ENCODE assay signal across 1 cellular context in the genomic region with DNA sequence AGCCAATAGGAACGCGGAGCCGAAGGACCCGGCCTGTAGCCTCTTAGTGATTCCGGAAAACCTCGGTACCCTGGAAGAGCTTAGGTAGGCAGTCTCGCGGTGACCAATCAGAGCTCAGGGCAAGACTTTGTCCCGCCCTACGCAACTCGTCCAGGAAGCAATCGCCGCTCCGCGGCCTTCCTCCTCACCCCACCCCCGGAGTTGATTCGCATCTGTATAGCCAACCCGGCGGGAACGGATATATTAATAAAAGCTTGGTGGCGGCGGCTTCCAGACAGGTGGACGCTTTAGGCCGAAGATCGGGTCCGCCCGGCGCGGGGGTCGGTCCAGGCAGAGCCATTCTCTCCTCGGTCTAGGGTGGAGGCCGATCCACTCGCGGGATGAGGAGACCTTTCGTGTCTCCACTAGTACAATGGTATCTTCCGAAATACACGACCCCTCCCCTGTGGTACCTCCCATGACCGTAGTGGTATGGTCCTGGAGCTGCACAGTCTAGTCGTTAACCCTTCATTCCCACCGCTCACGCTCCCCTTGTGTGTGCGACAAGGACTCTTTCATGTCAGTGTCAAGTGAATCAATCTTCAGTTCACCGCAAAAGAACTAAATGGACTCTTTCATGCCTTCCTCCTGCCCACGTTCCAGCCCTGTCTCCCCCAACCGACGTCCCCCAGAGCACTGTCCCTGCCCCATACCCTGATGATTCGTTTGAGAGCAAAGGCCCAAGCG.
TF ChIP-seq lines count a peak whose summit lies in the region.

No MANE protein-coding gene starts in this region.

TF ChIP-seq in GM12878, 131 proteins besides CTCF, POLR2A, EP300 and RAD21 (continued from another document and continues in another):
- TF ChIP-seq, protein P1, sequence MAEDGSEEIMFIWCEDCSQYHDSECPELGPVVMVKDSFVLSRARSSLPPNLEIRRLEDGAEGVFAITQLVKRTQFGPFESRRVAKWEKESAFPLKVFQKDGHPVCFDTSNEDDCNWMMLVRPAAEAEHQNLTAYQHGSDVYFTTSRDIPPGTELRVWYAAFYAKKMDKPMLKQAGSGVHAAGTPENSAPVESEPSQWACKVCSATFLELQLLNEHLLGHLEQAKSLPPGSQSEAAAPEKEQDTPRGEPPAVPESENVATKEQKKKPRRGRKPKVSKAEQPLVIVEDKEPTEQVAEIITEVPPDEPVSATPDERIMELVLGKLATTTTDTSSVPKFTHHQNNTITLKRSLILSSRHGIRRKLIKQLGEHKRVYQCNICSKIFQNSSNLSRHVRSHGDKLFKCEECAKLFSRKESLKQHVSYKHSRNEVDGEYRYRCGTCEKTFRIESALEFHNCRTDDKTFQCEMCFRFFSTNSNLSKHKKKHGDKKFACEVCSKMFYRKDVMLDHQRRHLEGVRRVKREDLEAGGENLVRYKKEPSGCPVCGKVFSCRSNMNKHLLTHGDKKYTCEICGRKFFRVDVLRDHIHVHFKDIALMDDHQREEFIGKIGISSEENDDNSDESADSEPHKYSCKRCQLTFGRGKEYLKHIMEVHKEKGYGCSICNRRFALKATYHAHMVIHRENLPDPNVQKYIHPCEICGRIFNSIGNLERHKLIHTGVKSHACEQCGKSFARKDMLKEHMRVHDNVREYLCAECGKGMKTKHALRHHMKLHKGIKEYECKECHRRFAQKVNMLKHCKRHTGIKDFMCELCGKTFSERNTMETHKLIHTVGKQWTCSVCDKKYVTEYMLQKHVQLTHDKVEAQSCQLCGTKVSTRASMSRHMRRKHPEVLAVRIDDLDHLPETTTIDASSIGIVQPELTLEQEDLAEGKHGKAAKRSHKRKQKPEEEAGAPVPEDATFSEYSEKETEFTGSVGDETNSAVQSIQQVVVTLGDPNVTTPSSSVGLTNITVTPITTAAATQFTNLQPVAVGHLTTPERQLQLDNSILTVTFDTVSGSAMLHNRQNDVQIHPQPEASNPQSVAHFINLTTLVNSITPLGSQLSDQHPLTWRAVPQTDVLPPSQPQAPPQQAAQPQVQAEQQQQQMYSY (CRISPR knock-in tag; IDR thresholded peaks at IDR 0.05): no peak
- TF ChIP-seq E4F1 (IDR thresholded peaks at IDR 0.05; ENCODE audit: borderline replicate concordance, partially characterized antibody) (peak; percentile 45), STAT1 (conservative IDR thresholded peaks at IDR 0.05) (no peak), SUZ12 (IDR thresholded peaks at IDR 0.05; ENCODE audit: unreplicated experiment) (no peak), KLF5 (IDR thresholded peaks at IDR 0.05; ENCODE audit: partially characterized antibody) (peak; percentile 84), RB1 (IDR thresholded peaks at IDR 0.05; ENCODE audit: borderline replicate concordance) (no peak), GATAD2B (conservative IDR thresholded peaks at IDR 0.05; ENCODE audit: low read depth) (no peak), BCL3 (IDR thresholded peaks at IDR 0.05; ENCODE audit: borderline replicate concordance, insufficient read depth, low read depth, low read length, poor library complexity, severe bottlenecking) (no peak), HDAC2 (IDR thresholded peaks at IDR 0.05) (no peak), NR2C1 (IDR thresholded peaks at IDR 0.05) (peak; percentile 97), ZNF687 (IDR thresholded peaks at IDR 0.05) (no peak), LARP7 (IDR thresholded peaks at IDR 0.05) (no peak), BCL11A (IDR thresholded peaks at IDR 0.05; ENCODE audit: low read depth, low read length) (no peak), TCF3 (IDR thresholded peaks at IDR 0.05; ENCODE audit: borderline replicate concordance, insufficient read depth, low read depth, low read length) (no peak), RCOR1 (conservative IDR thresholded peaks at IDR 0.05; ENCODE audit: low read depth, low read length) (no peak), CBX3 (IDR thresholded peaks at IDR 0.05; ENCODE audit: borderline replicate concordance, low read depth) (no peak), CEBPB (IDR thresholded peaks at IDR 0.05; ENCODE audit: borderline replicate concordance in 1 of 2, low read depth in 2 of 2, low read length in 2 of 2) (no peak), JUND (IDR thresholded peaks at IDR 0.05; ENCODE audit: low read depth, low read length) (no peak), TCF12 (IDR thresholded peaks at IDR 0.05; ENCODE audit: low read depth, low read length) (no peak), TARDBP (IDR thresholded peaks at IDR 0.05; ENCODE audit: borderline replicate concordance) (no peak), NR2C2 (IDR thresholded peaks at IDR 0.05; ENCODE audit: borderline replicate concordance, control insufficient read depth, insufficient read length, low read depth) (no peak), POLR2AphosphoS5 (IDR thresholded peaks at IDR 0.05; ENCODE audit: low read length) (peak; percentile 77), ZNF207 (IDR thresholded peaks at IDR 0.05; ENCODE audit: borderline replicate concordance) (no peak), PAX5 (IDR thresholded peaks at IDR 0.05; ENCODE audit: borderline replicate concordance, low read depth, low read length) (no peak), CHD1 (IDR thresholded peaks at IDR 0.05; ENCODE audit: low read depth, low read length) (peak; percentile 93; the same call in 1 of the 2 replicates), MLLT1 (IDR thresholded peaks at IDR 0.05) (no peak)
- TF ChIP-seq, protein P2, sequence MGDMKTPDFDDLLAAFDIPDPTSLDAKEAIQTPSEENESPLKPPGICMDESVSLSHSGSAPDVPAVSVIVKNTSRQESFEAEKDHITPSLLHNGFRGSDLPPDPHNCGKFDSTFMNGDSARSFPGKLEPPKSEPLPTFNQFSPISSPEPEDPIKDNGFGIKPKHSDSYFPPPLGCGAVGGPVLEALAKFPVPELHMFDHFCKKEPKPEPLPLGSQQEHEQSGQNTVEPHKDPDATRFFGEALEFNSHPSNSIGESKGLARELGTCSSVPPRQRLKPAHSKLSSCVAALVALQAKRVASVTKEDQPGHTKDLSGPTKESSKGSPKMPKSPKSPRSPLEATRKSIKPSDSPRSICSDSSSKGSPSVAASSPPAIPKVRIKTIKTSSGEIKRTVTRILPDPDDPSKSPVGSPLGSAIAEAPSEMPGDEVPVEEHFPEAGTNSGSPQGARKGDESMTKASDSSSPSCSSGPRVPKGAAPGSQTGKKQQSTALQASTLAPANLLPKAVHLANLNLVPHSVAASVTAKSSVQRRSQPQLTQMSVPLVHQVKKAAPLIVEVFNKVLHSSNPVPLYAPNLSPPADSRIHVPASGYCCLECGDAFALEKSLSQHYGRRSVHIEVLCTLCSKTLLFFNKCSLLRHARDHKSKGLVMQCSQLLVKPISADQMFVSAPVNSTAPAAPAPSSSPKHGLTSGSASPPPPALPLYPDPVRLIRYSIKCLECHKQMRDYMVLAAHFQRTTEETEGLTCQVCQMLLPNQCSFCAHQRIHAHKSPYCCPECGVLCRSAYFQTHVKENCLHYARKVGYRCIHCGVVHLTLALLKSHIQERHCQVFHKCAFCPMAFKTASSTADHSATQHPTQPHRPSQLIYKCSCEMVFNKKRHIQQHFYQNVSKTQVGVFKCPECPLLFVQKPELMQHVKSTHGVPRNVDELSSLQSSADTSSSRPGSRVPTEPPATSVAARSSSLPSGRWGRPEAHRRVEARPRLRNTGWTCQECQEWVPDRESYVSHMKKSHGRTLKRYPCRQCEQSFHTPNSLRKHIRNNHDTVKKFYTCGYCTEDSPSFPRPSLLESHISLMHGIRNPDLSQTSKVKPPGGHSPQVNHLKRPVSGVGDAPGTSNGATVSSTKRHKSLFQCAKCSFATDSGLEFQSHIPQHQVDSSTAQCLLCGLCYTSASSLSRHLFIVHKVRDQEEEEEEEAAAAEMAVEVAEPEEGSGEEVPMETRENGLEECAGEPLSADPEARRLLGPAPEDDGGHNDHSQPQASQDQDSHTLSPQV (IDR thresholded peaks at IDR 0.05): no peak
- TF ChIP-seq, protein P3, sequence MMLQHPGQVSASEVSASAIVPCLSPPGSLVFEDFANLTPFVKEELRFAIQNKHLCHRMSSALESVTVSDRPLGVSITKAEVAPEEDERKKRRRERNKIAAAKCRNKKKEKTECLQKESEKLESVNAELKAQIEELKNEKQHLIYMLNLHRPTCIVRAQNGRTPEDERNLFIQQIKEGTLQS (IDR thresholded peaks at IDR 0.05; ENCODE audit: borderline replicate concordance, extremely low read depth, low read depth, low read length): no peak
- TF ChIP-seq, protein P4, sequence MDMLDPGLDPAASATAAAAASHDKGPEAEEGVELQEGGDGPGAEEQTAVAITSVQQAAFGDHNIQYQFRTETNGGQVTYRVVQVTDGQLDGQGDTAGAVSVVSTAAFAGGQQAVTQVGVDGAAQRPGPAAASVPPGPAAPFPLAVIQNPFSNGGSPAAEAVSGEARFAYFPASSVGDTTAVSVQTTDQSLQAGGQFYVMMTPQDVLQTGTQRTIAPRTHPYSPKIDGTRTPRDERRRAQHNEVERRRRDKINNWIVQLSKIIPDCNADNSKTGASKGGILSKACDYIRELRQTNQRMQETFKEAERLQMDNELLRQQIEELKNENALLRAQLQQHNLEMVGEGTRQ (IDR thresholded peaks at IDR 0.05; ENCODE audit: borderline replicate concordance, low read depth, low read length): no peak
- TF ChIP-seq, protein P5, sequence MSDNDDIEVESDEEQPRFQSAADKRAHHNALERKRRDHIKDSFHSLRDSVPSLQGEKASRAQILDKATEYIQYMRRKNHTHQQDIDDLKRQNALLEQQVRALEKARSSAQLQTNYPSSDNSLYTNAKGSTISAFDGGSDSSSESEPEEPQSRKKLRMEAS (IDR thresholded peaks at IDR 0.05; ENCODE audit: low read depth, low read length): no peak
- TF ChIP-seq, protein P6, sequence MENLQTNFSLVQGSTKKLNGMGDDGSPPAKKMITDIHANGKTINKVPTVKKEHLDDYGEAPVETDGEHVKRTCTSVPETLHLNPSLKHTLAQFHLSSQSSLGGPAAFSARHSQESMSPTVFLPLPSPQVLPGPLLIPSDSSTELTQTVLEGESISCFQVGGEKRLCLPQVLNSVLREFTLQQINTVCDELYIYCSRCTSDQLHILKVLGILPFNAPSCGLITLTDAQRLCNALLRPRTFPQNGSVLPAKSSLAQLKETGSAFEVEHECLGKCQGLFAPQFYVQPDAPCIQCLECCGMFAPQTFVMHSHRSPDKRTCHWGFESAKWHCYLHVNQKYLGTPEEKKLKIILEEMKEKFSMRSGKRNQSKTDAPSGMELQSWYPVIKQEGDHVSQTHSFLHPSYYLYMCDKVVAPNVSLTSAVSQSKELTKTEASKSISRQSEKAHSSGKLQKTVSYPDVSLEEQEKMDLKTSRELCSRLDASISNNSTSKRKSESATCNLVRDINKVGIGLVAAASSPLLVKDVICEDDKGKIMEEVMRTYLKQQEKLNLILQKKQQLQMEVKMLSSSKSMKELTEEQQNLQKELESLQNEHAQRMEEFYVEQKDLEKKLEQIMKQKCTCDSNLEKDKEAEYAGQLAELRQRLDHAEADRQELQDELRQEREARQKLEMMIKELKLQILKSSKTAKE (IDR thresholded peaks at IDR 0.05; ENCODE audit: low read depth, poor library complexity, severe bottlenecking): no peak
